19 cellular contexts compared by ENCODE assay signal in genomic region chr16:85734311-85735017, GRCh38. TPM values are rescaled to one million over a fixed set of nuclear protein-coding genes. Genes with fewer than 3 reads are reported as not detected.
DNase-seq lines count a peak whose midpoint lies in the region; ATAC-seq and TF ChIP-seq lines count a peak whose summit lies in the region.
"Had no signal": no experiment of that assay in that cellular context is flagged by ENCODE, and none has a peak within 500 bp of the region (broad histone marks: within the 10 kb centered on the region; RNA-seq: fewer than 3 reads in every experiment).

No MANE protein-coding gene starts in this region.

- H3K4me1 Mint-ChIP-seq in natural killer cell: peaks cover 16 to 18% of the 10 kb centered on the region in 2 donors
- H3K4me1 Mint-ChIP-seq in natural killer cell treated with Interleukin-12 subunit alpha and Interleukin-12 subunit beta and Interleukin-15 and Interleukin-18, amount 100 ng/mL, for 72 hours (ENCODE audit: low read depth in 2 of 2): peaks cover 12 to 19% of the 10 kb centered on the region in 2 donors
- peaks cover 17 to 19% of the 10 kb centered on the region in 2 donors for H3K4me1 Mint-ChIP-seq in immature natural killer cell
- peaks cover 11% of the 10 kb centered on the region for H3K4me1 Mint-ChIP-seq in type B pancreatic cell (ENCODE audit: unreplicated experiment)

- H3K9me3 ChIP-seq in OCI-LY1 (ENCODE audit: low read length) (no peaks in the 10 kb centered on the region), ascending aorta (no peaks in the 10 kb centered on the region)
- H3K9me3 ChIP-seq: esophagus muscularis mucosa had no signal

- TF ChIP-seq CTCF in natural killer cell (IDR thresholded peaks at IDR 0.05) (no peak), OCI-LY1 (IDR thresholded peaks at IDR 0.05; ENCODE audit: low read length) (no peak), type B pancreatic cell (conservative IDR thresholded peaks at IDR 0.05) (no peak), ascending aorta (IDR thresholded peaks at IDR 0.05) (no peak)

- ATAC-seq in natural killer cell: no peak
- no peak for ATAC-seq in natural killer cell treated with Interleukin-12 subunit alpha and Interleukin-12 subunit beta and Interleukin-15 and Interleukin-18, amount 100 ng/mL, for 72 hours

- peaks cover 0 to 9% of the 10 kb centered on the region in 2 donors for H3K27me3 Mint-ChIP-seq in natural killer cell (ENCODE audit: low read depth in 2 of 2)
- peaks cover 0 to 1% of the 10 kb centered on the region in 2 donors for H3K27me3 Mint-ChIP-seq in natural killer cell treated with Interleukin-12 subunit alpha and Interleukin-12 subunit beta and Interleukin-15 and Interleukin-18, amount 100 ng/mL, for 72 hours
- peaks cover 3 to 13% (median 3%) of the 10 kb centered on the region in 3 donors for H3K27me3 Mint-ChIP-seq in immature natural killer cell (ENCODE audit: low read depth in 3 of 3)
- H3K27me3 Mint-ChIP-seq in type B pancreatic cell: no peaks in the 10 kb centered on the region

- no peaks in the 10 kb centered on the region for H3K27me3 ChIP-seq in OCI-LY1 (ENCODE audit: insufficient read depth, low read length)
- H3K27me3 ChIP-seq in ascending aorta: no peaks in the 10 kb centered on the region
- H3K27me3 ChIP-seq: esophagus muscularis mucosa had no signal

- DNase-seq in natural killer cell (no peak), immature natural killer cell (no peak), type B pancreatic cell (ENCODE audit: extremely low spot score, unreplicated experiment) (peak; percentile 66), putamen (ENCODE audit: low spot score) (no peak), Kasumi-1 (lab: John Stamatoyannopoulos, UW) (no peak), ascending aorta (ENCODE audit: low spot score in 2 of 2) (no peak)
- DNase-seq in natural killer cell treated with Interleukin-12 subunit alpha and Interleukin-12 subunit beta and Interleukin-15 and Interleukin-18, amount 100 ng/mL, for 72 hours (ENCODE audit: low spot score): no peak
- DNase-seq: amniotic stem cell, caudate nucleus, NCI-H1105 treated with DMSO at 0.1 percent for 48 hours, NCI-H2107, NCI-H526 had no signal

- peak overlapping the region; percentile 44 for H3K4me2 ChIP-seq in OCI-LY1 (ENCODE audit: low read length)
- H3K4me2 ChIP-seq: smooth muscle cell had no signal

- peak overlapping the region; percentile 36 for H3K9ac ChIP-seq in OCI-LY1 (ENCODE audit: low read length)

- H3K79me2 ChIP-seq in OCI-LY1 (ENCODE audit: insufficient read depth, low read length): no peaks in the 10 kb centered on the region

- no peaks in the 10 kb centered on the region for H3K9me3 Mint-ChIP-seq in natural killer cell
- H3K9me3 Mint-ChIP-seq in natural killer cell treated with Interleukin-12 subunit alpha and Interleukin-12 subunit beta and Interleukin-15 and Interleukin-18, amount 100 ng/mL, for 72 hours: no peaks in the 10 kb centered on the region
- no peaks in the 10 kb centered on the region for H3K9me3 Mint-ChIP-seq in immature natural killer cell
- H3K9me3 Mint-ChIP-seq in type B pancreatic cell: no peaks in the 10 kb centered on the region
- H3K9me3 Mint-ChIP-seq: neural crest cell; T-helper 2 cell treated with Interferon-gamma antibody and Interleukin-4, amounts not matched to agents 5 μg/mL and 100 μg/mL, for 36 hours; WTC11 had no signal

- intact Hi-C loops in natural killer cell (cut with micrococcal nuclease): no loop called here
- intact Hi-C loops in ascending aorta (cut with DNase I): no loop called here

- H4K20me1 ChIP-seq in OCI-LY1 (ENCODE audit: insufficient read depth, low read length): no peaks in the 10 kb centered on the region

- no peaks in the 10 kb centered on the region for H3K9me2 ChIP-seq in OCI-LY1 (ENCODE audit: low read depth, low read length)

- peak overlapping the region; percentile 34 for H3K4me3 ChIP-seq in OCI-LY1 (ENCODE audit: low read depth, low read length, poor library complexity, severe bottlenecking)
- no peak overlapping the region for H3K4me3 ChIP-seq in ascending aorta
- H3K4me3 ChIP-seq: esophagus muscularis mucosa, smooth muscle cell had no signal

- H3K36me3 Mint-ChIP-seq in natural killer cell (no peaks in the 10 kb centered on the region), immature natural killer cell (no peaks in the 10 kb centered on the region), type B pancreatic cell (no peaks in the 10 kb centered on the region)
- H3K36me3 Mint-ChIP-seq in natural killer cell treated with Interleukin-12 subunit alpha and Interleukin-12 subunit beta and Interleukin-15 and Interleukin-18, amount 100 ng/mL, for 72 hours: no peaks in the 10 kb centered on the region
- H3K36me3 Mint-ChIP-seq: WTC11 had no signal

- H3K36me3 ChIP-seq in OCI-LY1 (ENCODE audit: insufficient read depth, low read length): no peaks in the 10 kb centered on the region
- H3K36me3 ChIP-seq in ascending aorta: no peaks in the 10 kb centered on the region
- H3K36me3 ChIP-seq: esophagus muscularis mucosa had no signal

- no peak overlapping the region for H2AFZ ChIP-seq in OCI-LY1 (ENCODE audit: low read length)

- H3K27ac Mint-ChIP-seq in natural killer cell (no peak overlapping the region), immature natural killer cell (peak overlapping the region in 2 of 6 donors; percentile 68 to 73), type B pancreatic cell (no peak overlapping the region)
- peak overlapping the region in 1 of 2 donors; percentile 76 for H3K27ac Mint-ChIP-seq in natural killer cell treated with Interleukin-12 subunit alpha and Interleukin-12 subunit beta and Interleukin-15 and Interleukin-18, amount 100 ng/mL, for 72 hours
- H3K27ac Mint-ChIP-seq: T-helper 2 cell treated with Interferon-gamma antibody and Interleukin-4, amounts not matched to agents 5 μg/mL and 100 μg/mL, for 36 hours; WTC11 had no signal

- H3K4me1 ChIP-seq in OCI-LY1 (ENCODE audit: insufficient read depth, low read length, severe bottlenecking): peaks cover 38% of the 10 kb centered on the region
- H3K4me1 ChIP-seq in ascending aorta: no peaks in the 10 kb centered on the region
- H3K4me1 ChIP-seq: esophagus muscularis mucosa had no signal

- H3K4me3 Mint-ChIP-seq in natural killer cell (peak overlapping the region; percentile 40), immature natural killer cell (peak overlapping the region; percentile 66 to 79 (median 75)), type B pancreatic cell (no peak overlapping the region)
- no peak overlapping the region for H3K4me3 Mint-ChIP-seq in natural killer cell treated with Interleukin-12 subunit alpha and Interleukin-12 subunit beta and Interleukin-15 and Interleukin-18, amount 100 ng/mL, for 72 hours
- H3K4me3 Mint-ChIP-seq: neural crest cell; T-helper 2 cell treated with Interferon-gamma antibody and Interleukin-4, amounts not matched to agents 5 μg/mL and 100 μg/mL, for 36 hours; WTC11 had no signal

- H3K27ac ChIP-seq in OCI-LY1 (ENCODE audit: low read depth, low read length, poor library complexity, severe bottlenecking) (peak overlapping the region; percentile 88), ascending aorta (no peak overlapping the region)
- H3K27ac ChIP-seq: esophagus muscularis mucosa had no signal

- peaks cover 9% of the 10 kb centered on the region for H3F3A ChIP-seq in OCI-LY1 (ENCODE audit: insufficient read depth, low read length)

RNA-seq across cellular contexts. Expression of gene C16orf74, which starts 16.4 kb away (rescaled TPM):
- 1 to 10 TPM in 2 of 3 donors, under 1 TPM in 1; 0.71 to 2.2 (median 1.8) TPM for total RNA-seq in natural killer cell
- total RNA-seq in natural killer cell treated with Interleukin-12 subunit alpha and Interleukin-12 subunit beta and Interleukin-15 and Interleukin-18, amount 100 ng/mL, for 72 hours: not detected
- 1 to 10 TPM; 5.0 to 9.0 (median 7.4) TPM for polyA plus RNA-seq in immature natural killer cell
- 3.1 and 4.9 TPM in 2 replicates for total RNA-seq in type B pancreatic cell (ENCODE audit: low replicate concordance)
- not detected for total RNA-seq in ascending aorta
- total RNA-seq: LHCN-M2 had no signal

RNA-seq across cellular contexts. Expression of gene GINS2, which starts 45.7 kb away (rescaled TPM):
- total RNA-seq in natural killer cell: 1 to 10 TPM in 1 of 3 donors, under 1 TPM in 2; 0.73 to 2.6 (median 0.89) TPM
- total RNA-seq in natural killer cell treated with Interleukin-12 subunit alpha and Interleukin-12 subunit beta and Interleukin-15 and Interleukin-18, amount 100 ng/mL, for 72 hours: 10 to 100 TPM; 34.3 to 69.5 TPM
- 1 to 10 TPM in 2 of 3 donors, not detected in 1; 2.0 to 2.1 TPM for polyA plus RNA-seq in immature natural killer cell
- 13.7 and 39.9 TPM in 2 replicates for total RNA-seq in type B pancreatic cell (ENCODE audit: low replicate concordance)
- not detected for total RNA-seq in ascending aorta

Comparison
In these comparisons a context has a peak if more than half of its experiments do, and no peak if none do; other contexts are left out.
1. H3K4me3 Mint-ChIP-seq: peak in natural killer cell (single experiment) and immature natural killer cell (5 of 5); none in natural killer cell treated with Interleukin-12 subunit alpha and Interleukin-12 subunit beta and Interleukin-15 and Interleukin-18, amount 100 ng/mL, for 72 hours (single experiment) and type B pancreatic cell (single experiment).